23 cellular contexts compared by ENCODE assay signal in the genomic region with DNA sequence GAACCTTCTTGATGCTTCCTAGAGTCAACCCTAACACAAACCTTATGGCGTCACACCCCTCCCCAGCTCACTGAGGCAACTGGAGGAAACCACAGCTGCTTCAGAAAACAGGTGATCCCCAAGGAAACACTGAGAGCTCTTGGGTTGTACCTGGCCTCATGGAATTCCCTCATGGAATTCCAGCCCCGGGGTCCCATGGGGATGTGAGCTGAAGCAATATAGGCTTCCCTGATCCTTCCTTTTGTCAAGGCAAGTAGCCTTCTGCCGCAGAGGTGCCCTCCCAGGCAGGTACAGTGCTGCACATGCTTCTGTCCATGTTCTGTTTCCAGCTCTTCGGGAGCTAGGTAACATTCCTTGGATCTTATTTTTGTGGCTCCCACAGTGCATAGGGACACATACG. TPM values are rescaled to one million over a fixed set of nuclear protein-coding genes. Genes with fewer than 3 reads are reported as not detected.
"Had no signal": no experiment of that assay in that cellular context is flagged by ENCODE, and none has a peak within 500 bp of the region (broad histone marks: within the 10 kb centered on the region; RNA-seq: fewer than 3 reads in every experiment).

No MANE protein-coding gene starts in this region.

- H3K27me3 ChIP-seq: MG63, SJCRH30 had no signal

- ATAC-seq: Panc1, Right ventricle myocardium inferior, T-helper 17 cell had no signal

- H3K36me3 ChIP-seq: MG63, SJCRH30 had no signal

- H3K4me3 Mint-ChIP-seq: T-helper 17 cell had no signal

- H3K27ac Mint-ChIP-seq: T-helper 17 cell had no signal

- H3K4me1 Mint-ChIP-seq: T-helper 17 cell had no signal

- DNase-seq: Karpas-422, KG1, NCI-H1092, NCI-H1105 treated with DMSO at 0.1 percent for 48 hours, NCI-H1417 treated with DMSO at 0.1 percent for 48 hours, NCI-H146, NCI-H1694 treated with DMSO at 0.1 percent for 48 hours, NCI-H1930, NCI-H2081, NCI-H2107, NCI-H345, NCI-H446 treated with DMSO at 0.1 percent for 48 hours, NCI-H524, NCI-H526 treated with DMSO at 0.1 percent for 48 hours, NCI-H774, SHP77 treated with DMSO at 0.1 percent for 48 hours, SJCRH30, T-helper 1 cell, T-helper 17 cell had no signal

- H3K4me3 ChIP-seq: MG63, SJCRH30 had no signal

RNA-seq across cellular contexts. Expression of gene TSPAN11, which starts 47.3 kb away (rescaled TPM):
- total RNA-seq: HT-29, T-helper 17 cell had no signal
